14 cellular contexts compared by ENCODE assay signal in the genomic region with DNA sequence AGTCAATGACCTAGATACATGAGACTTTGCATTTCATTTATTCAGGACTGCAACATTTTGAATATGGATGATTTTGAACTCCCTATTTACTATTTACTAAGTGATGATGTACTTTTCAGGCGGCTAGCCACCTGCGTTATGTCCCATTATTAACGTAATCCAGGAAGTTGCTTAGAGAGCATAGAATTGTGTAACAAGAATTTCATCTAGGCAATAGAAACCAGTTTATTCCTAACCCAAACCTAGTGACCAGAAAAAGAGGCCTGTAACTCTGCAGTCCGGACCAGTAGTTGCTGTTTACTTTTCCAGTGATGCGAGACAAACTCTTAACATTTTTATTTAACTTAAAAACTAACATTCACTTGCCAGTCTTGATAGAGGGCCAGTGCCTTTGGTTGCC. TPM values are rescaled to one million over a fixed set of nuclear protein-coding genes. Genes with fewer than 3 reads are reported as not detected.
DNase-seq lines count a peak whose midpoint lies in the region; ATAC-seq and TF ChIP-seq lines count a peak whose summit lies in the region.
"Had no signal": no experiment of that assay in that cellular context is flagged by ENCODE, and none has a peak within 500 bp of the region (broad histone marks: within the 10 kb centered on the region; RNA-seq: fewer than 3 reads in every experiment).

No MANE protein-coding gene starts in this region.

- H3F3A ChIP-seq in GM23338 (replicated peaks; ENCODE audit: low read depth) = no peaks in the 10 kb centered on the region

- H3K9ac ChIP-seq in BLaER1 treated with 17β-estradiol and CSF1 and Interleukin-3, amounts not matched to agents 10 nM and 100 nM = no peak overlapping the region

- peaks cover 6 to 59% (median 45%) of the 10 kb centered on the region in 11 experiments; a peak in 21 of 22 replicates for H3K36me3 ChIP-seq in BLaER1 treated with 17β-estradiol and CSF1 and Interleukin-3, amounts not matched to agents 10 nM and 100 nM
- H3K36me3 ChIP-seq in GM23338 (ENCODE audit: insufficient read depth) (peaks cover 2% of the 10 kb centered on the region; the same call in 1 of the 2 replicates), body of pancreas (replicated peaks in 1 of 2; ENCODE audit: insufficient read depth in 1 of 2, low read depth in 2 of 2) (no peaks in the 10 kb centered on the region), tibial artery (peaks cover 4 to 6% (median 5%) of the 10 kb centered on the region in 3 donors)

- H3K9me3 ChIP-seq in BLaER1 treated with 17β-estradiol and CSF1 and Interleukin-3, amounts not matched to agents 10 nM and 100 nM (replicated peaks in 1 of 11) = peaks cover 0 to 6% (median 0%) of the 10 kb centered on the region in 11 experiments; a peak in 5 of 22 replicates
- H3K9me3 ChIP-seq in body of pancreas = no peaks in the 10 kb centered on the region
- no peaks in the 10 kb centered on the region for H3K9me3 ChIP-seq in tibial artery

- intact Hi-C loops in body of pancreas (cut with DNase I) = loop anchor here (10.0 kb wide), 1 partner anchor 405 kb away; no protein-coding TSS in a partner anchor
- intact Hi-C loops in Calu3 (cut with micrococcal nuclease; ENCODE audit: unreplicated experiment) = no loop called here
- intact Hi-C loops in tibial artery (cut with DNase I; ENCODE audit: low total_unique reads) = loop anchor here (10.0 kb wide), 1 partner anchor 365 kb away; no protein-coding TSS in a partner anchor

- no peak overlapping the region for H3K4me3 ChIP-seq in BLaER1 treated with 17β-estradiol and CSF1 and Interleukin-3, amounts not matched to agents 10 nM and 100 nM
- H3K4me3 ChIP-seq in GM23338 (no peak overlapping the region), body of pancreas (no peak overlapping the region), tibial artery (no peak overlapping the region)

- no peak overlapping the region for H3K27ac ChIP-seq in BLaER1 treated with 17β-estradiol and CSF1 and Interleukin-3, amounts not matched to agents 10 nM and 100 nM
- H3K27ac ChIP-seq in GM23338 (ENCODE audit: low read depth) (0 out of 2 replicates have a peak overlapping the region, but pooled peaks have one; percentile 26), body of pancreas (peak overlapping the region in 3 of 4 donors; percentile 4 to 40 (median 35)), tibial artery (no peak overlapping the region)

- H2AFZ ChIP-seq in GM23338 = no peak overlapping the region

- no TSS peak for BruUV-seq in Calu3 (replicated peaks; lab: Mats Ljungman, UMichigan)

- TF ChIP-seq CTCF in GM23338 (conservative IDR thresholded peaks at IDR 0.05; ENCODE audit: low read depth in 2 of 2) (no peak), body of pancreas (IDR thresholded peaks at IDR 0.05) (no peak), Calu3 (IDR thresholded peaks at IDR 0.05; ENCODE audit: unreplicated experiment) (no peak), tibial artery (IDR thresholded peaks at IDR 0.05) (no peak)

- H3K36me3 Mint-ChIP-seq in GM23338 (ENCODE audit: low read depth) = peaks cover 28% of the 10 kb centered on the region; the same call in 2 of the 3 replicates
- peaks cover 9% of the 10 kb centered on the region for H3K36me3 Mint-ChIP-seq in memory B cell
- no peaks in the 10 kb centered on the region for H3K36me3 Mint-ChIP-seq in Calu3 (ENCODE audit: insufficient read depth, unreplicated experiment)

- H3K9me3 Mint-ChIP-seq in GM23338 (no peaks in the 10 kb centered on the region), memory B cell (no peaks in the 10 kb centered on the region), Calu3 (ENCODE audit: low read depth, unreplicated experiment) (no peaks in the 10 kb centered on the region)
- H3K9me3 Mint-ChIP-seq: activated CD4-positive, alpha-beta memory T cell treated with anti-CD3 and anti-CD28 coated beads, Interleukin-2, amount 10 ng/mL, durations not matched to agents 7 days and 5 days; activated T-helper 1 cell treated with anti-CD3 and anti-CD28 coated beads, Interleukin-12 subunit alpha, Interleukin-12 subunit beta, Interleukin-2, Interleukin-4 antibody, amounts not matched to agents 30 ng/mL and 10 ng/mL and 1 ng/mL, durations not matched to agents 14 hours and 24 hours and 36 hours had no signal

- peak overlapping the region in 8 of 11 experiments; percentile 28 to 46 (median 33); a peak in 15 of 22 replicates for H3K4me2 ChIP-seq in BLaER1 treated with 17β-estradiol and CSF1 and Interleukin-3, amounts not matched to agents 10 nM and 100 nM
- no peak overlapping the region for H3K4me2 ChIP-seq in GM23338

- TF ChIP-seq POLR2A in body of pancreas (IDR thresholded peaks at IDR 0.05) = no peak

- CTCF ChIA-PET in Calu3 (lab: Charles Lee) = no interaction called here

- peaks cover 87% of the 10 kb centered on the region for H3K79me2 ChIP-seq in GM23338 (replicated peaks; ENCODE audit: insufficient read depth)

- H3K27me3 ChIP-seq in BLaER1 treated with 17β-estradiol and CSF1 and Interleukin-3, amounts not matched to agents 10 nM and 100 nM = no peaks in the 10 kb centered on the region
- no peaks in the 10 kb centered on the region for H3K27me3 ChIP-seq in GM23338 (ENCODE audit: insufficient read depth)
- H3K27me3 ChIP-seq in body of pancreas = no peaks in the 10 kb centered on the region
- H3K27me3 ChIP-seq in tibial artery = no peaks in the 10 kb centered on the region

- no peak overlapping the region for H3K27ac Mint-ChIP-seq in GM23338
- peak overlapping the region; percentile 81 for H3K27ac Mint-ChIP-seq in memory B cell
- no peak overlapping the region for H3K27ac Mint-ChIP-seq in Calu3 (ENCODE audit: unreplicated experiment)
- H3K27ac Mint-ChIP-seq: activated CD4-positive, alpha-beta memory T cell treated with anti-CD3 and anti-CD28 coated beads, Interleukin-2, amount 10 ng/mL, durations not matched to agents 7 days and 5 days; activated T-helper 1 cell treated with anti-CD3 and anti-CD28 coated beads, Interleukin-12 subunit alpha, Interleukin-12 subunit beta, Interleukin-2, Interleukin-4 antibody, amounts not matched to agents 30 ng/mL and 10 ng/mL and 1 ng/mL, durations not matched to agents 14 hours and 24 hours and 36 hours had no signal

- H3K9me2 ChIP-seq in GM23338 (ENCODE audit: insufficient read depth) = no peaks in the 10 kb centered on the region

- H3K4me3 Mint-ChIP-seq in GM23338 (no peak overlapping the region), memory B cell (peak overlapping the region; percentile 3), Calu3 (ENCODE audit: low read depth, unreplicated experiment) (no peak overlapping the region)
- H3K4me3 Mint-ChIP-seq: activated CD4-positive, alpha-beta memory T cell treated with anti-CD3 and anti-CD28 coated beads, Interleukin-2, amount 10 ng/mL, durations not matched to agents 7 days and 5 days; activated T-helper 1 cell treated with anti-CD3 and anti-CD28 coated beads, Interleukin-12 subunit alpha, Interleukin-12 subunit beta, Interleukin-2, Interleukin-4 antibody, amounts not matched to agents 30 ng/mL and 10 ng/mL and 1 ng/mL, durations not matched to agents 14 hours and 24 hours and 36 hours had no signal

- H3K4me1 ChIP-seq in BLaER1 treated with 17β-estradiol and CSF1 and Interleukin-3, amounts not matched to agents 10 nM and 100 nM = peaks cover 7 to 30% (median 26%) of the 10 kb centered on the region in 10 experiments
- H3K4me1 ChIP-seq in GM23338 (ENCODE audit: insufficient read depth) (peaks cover 12% of the 10 kb centered on the region), body of pancreas (peaks cover 54% of the 10 kb centered on the region), tibial artery (peaks cover 0 to 79% (median 21%) of the 10 kb centered on the region in 4 donors)

- peaks cover 2% of the 10 kb centered on the region for H3K27me3 Mint-ChIP-seq in GM23338 (ENCODE audit: insufficient read depth, low read depth, poor library complexity)
- H3K27me3 Mint-ChIP-seq in memory B cell = no peaks in the 10 kb centered on the region
- no peaks in the 10 kb centered on the region for H3K27me3 Mint-ChIP-seq in Calu3 (ENCODE audit: unreplicated experiment)
- H3K27me3 Mint-ChIP-seq: activated CD4-positive, alpha-beta memory T cell treated with anti-CD3 and anti-CD28 coated beads, Interleukin-2, amount 10 ng/mL, durations not matched to agents 7 days and 5 days had no signal

- no peak for ATAC-seq in GM23338
- no peak for ATAC-seq in body of pancreas
- ATAC-seq in memory B cell (ENCODE audit: low read depth) = no peak
- ATAC-seq in GM21786 (IDR thresholded peaks at IDR 0.05; ENCODE audit: unreplicated experiment) = no peak

- DNase-seq in GM23338 (ENCODE audit: low spot score) = no peak
- no peak for DNase-seq in body of pancreas
- no peak for DNase-seq in memory B cell (ENCODE audit: low spot score in 2 of 2)
- no peak for DNase-seq in Calu3
- no peak for DNase-seq in tibial artery
- no peak for DNase-seq in dedifferentiated amniotic fluid mesenchymal stem cell (ENCODE audit: extremely low spot score)
- DNase-seq: activated CD4-positive, alpha-beta memory T cell treated with anti-CD3 and anti-CD28 coated beads, Interleukin-2, amount 10 ng/mL, durations not matched to agents 7 days and 5 days; H7; NCI-H1417 treated with DMSO at 0.1 percent for 48 hours; NCI-H2227 treated with DMSO at 0.1 percent for 48 hours; stimulated activated CD4-positive, alpha-beta T cell treated with anti-CD3 and anti-CD28 coated beads, Interleukin-2, amount 100 ng/mL, for 48 hours had no signal

- H3K4me1 Mint-ChIP-seq in GM23338 (peaks cover 9% of the 10 kb centered on the region), memory B cell (peaks cover 30% of the 10 kb centered on the region), Calu3 (ENCODE audit: low read depth, unreplicated experiment) (peaks cover 7% of the 10 kb centered on the region)

- 29 to 32% methylated on average over 5 of the region's 5 CpGs for WGBS in body of pancreas, 2 donors

- H4K20me1 ChIP-seq in BLaER1 treated with 17β-estradiol and CSF1 and Interleukin-3, amounts not matched to agents 10 nM and 100 nM = peaks cover 6 to 95% (median 86%) of the 10 kb centered on the region in 11 experiments; a peak in 21 of 22 replicates
- peaks cover 61% of the 10 kb centered on the region for H4K20me1 ChIP-seq in GM23338 (replicated peaks; ENCODE audit: insufficient read depth)

TF ChIP-seq in GM23338, 12 proteins besides CTCF, POLR2A, EP300 and RAD21:
- TF ChIP-seq CREB1 (CRISPR knock-in tag; IDR thresholded peaks at IDR 0.05; ENCODE audit: low read depth) (no peak), NANOG (IDR thresholded peaks at IDR 0.05; ENCODE audit: borderline replicate concordance) (no peak), EZH2 (IDR thresholded peaks at IDR 0.05; ENCODE audit: low read depth, unreplicated experiment) (no peak)
TF ChIP-seq in GM23338: peak in this region for 0.

RNA-seq across cellular contexts. Expression of a gene that starts 12.3 kb away (rescaled TPM):
- total RNA-seq in GM23338 (2014; rRNA removed; shearing (Covaris generic)) = 67.2 and 69.7 TPM in 2 replicates
- polyA plus RNA-seq in GM23338 (2016; fragmentation: Nextera tagmentation; extraction: Ambion mirVana) = 29.5 and 32.3 TPM in 2 replicates
- total RNA-seq in body of pancreas = 10 to 100 TPM; 59.7 to 66.9 TPM
- total RNA-seq in Calu3 (2022) = 47.3 and 58.0 TPM in 2 replicates

RNA-seq across cellular contexts. Expression of a gene that starts 51.7 kb away (rescaled TPM):
- 134 and 154 TPM in 2 replicates for total RNA-seq in GM23338 (2014; rRNA removed; shearing (Covaris generic))
- polyA plus RNA-seq in GM23338 (2016; fragmentation: Nextera tagmentation; extraction: Ambion mirVana) = 328 and 385 TPM in 2 replicates
- 10 to 100 TPM in 1 of 2 donors, 1 to 10 TPM in 1; 6.9 to 11.2 TPM for total RNA-seq in body of pancreas
- total RNA-seq in Calu3 (2022) = 148 and 159 TPM in 2 replicates

Comparison
In these comparisons a context has a peak if more than half of its experiments do, and no peak if none do; other contexts are left out.
1. H3K27ac ChIP-seq: peak in GM23338 (single experiment) and body of pancreas (3 of 4); none in BLaER1 treated with 17β-estradiol and CSF1 and Interleukin-3, amounts not matched to agents 10 nM and 100 nM (0 of 11) and tibial artery (0 of 2).
2. RNA of a gene that starts 51.7 kb away (total RNA-seq): 148 to 159 TPM in Calu3 and 134 to 154 TPM in GM23338; 6.9 to 11.2 TPM in body of pancreas; every median in the first group is over 10 times any median in the second.